In genomic region chr6:53924277-53924676, GRCh38 we compare ENCODE assay signal across 23 cellular contexts.
DNase-seq lines count a peak whose midpoint lies in the region; ATAC-seq and TF ChIP-seq lines count a peak whose summit lies in the region.
"Had no signal": no experiment of that assay in that cellular context is flagged by ENCODE, and none has a peak within 500 bp of the region (broad histone marks: within the 10 kb centered on the region; RNA-seq: fewer than 3 reads in every experiment).

No MANE protein-coding gene starts in this region.

- intact Hi-C loops in uterus (cut with DNase I; ENCODE audit: low total_unique reads) = no loop called here

- H3K36me3 ChIP-seq in uterus = no peaks in the 10 kb centered on the region
- H3K36me3 ChIP-seq: BE2C had no signal

- no peak overlapping the region for H3K4me3 ChIP-seq in uterus
- H3K4me3 ChIP-seq: GM23338, sigmoid colon, suprapubic skin had no signal

- TF ChIP-seq POLR2A in uterus (IDR thresholded peaks at IDR 0.05) = no peak

- H3K9me3 ChIP-seq in uterus = no peaks in the 10 kb centered on the region
- H3K9me3 ChIP-seq: BE2C, sigmoid colon, suprapubic skin had no signal

- H3K4me3 Mint-ChIP-seq in activated T-cell treated with anti-CD3 and anti-CD28 coated beads, Interleukin-2, amount 50 U/mL, for 4 hours = no peak overlapping the region
- H3K4me3 Mint-ChIP-seq: activated naive CD8-positive, alpha-beta T cell treated with anti-CD3 and anti-CD28 coated beads, Interleukin-2, amount 50 U/mL, for 24 hours; brain; GM23338; natural killer cell treated with Interleukin-12 subunit alpha and Interleukin-12 subunit beta and Interleukin-15 and Interleukin-18, amount 100 ng/mL, for 72 hours; WTC11 had no signal

- H3K4me1 ChIP-seq in uterus = no peaks in the 10 kb centered on the region
- H3K4me1 ChIP-seq: BE2C had no signal

- no peaks in the 10 kb centered on the region for H3K9me3 Mint-ChIP-seq in activated T-cell treated with anti-CD3 and anti-CD28 coated beads, Interleukin-2, amount 50 U/mL, for 4 hours
- H3K9me3 Mint-ChIP-seq: activated naive CD8-positive, alpha-beta T cell treated with anti-CD3 and anti-CD28 coated beads, Interleukin-2, amount 50 U/mL, for 24 hours; natural killer cell treated with Interleukin-12 subunit alpha and Interleukin-12 subunit beta and Interleukin-15 and Interleukin-18, amount 100 ng/mL, for 72 hours had no signal

- H3K27me3 Mint-ChIP-seq in activated T-cell treated with anti-CD3 and anti-CD28 coated beads, Interleukin-2, amount 50 U/mL, for 4 hours (ENCODE audit: low read depth) = no peaks in the 10 kb centered on the region
- H3K27me3 Mint-ChIP-seq: activated naive CD8-positive, alpha-beta T cell treated with anti-CD3 and anti-CD28 coated beads, Interleukin-2, amount 50 U/mL, for 24 hours; brain; natural killer cell treated with Interleukin-12 subunit alpha and Interleukin-12 subunit beta and Interleukin-15 and Interleukin-18, amount 100 ng/mL, for 72 hours had no signal

- ATAC-seq in GM18498 (IDR thresholded peaks at IDR 0.05; ENCODE audit: unreplicated experiment) = peak; percentile 74
- ATAC-seq in GM19455 (IDR thresholded peaks at IDR 0.05; ENCODE audit: unreplicated experiment) = peak; percentile 90
- peak; percentile 95 for ATAC-seq in HG02938 (IDR thresholded peaks at IDR 0.05; ENCODE audit: unreplicated experiment)
- ATAC-seq in HG03571 (IDR thresholded peaks at IDR 0.05; ENCODE audit: unreplicated experiment) = peak; percentile 64
- no peak for ATAC-seq in activated T-cell treated with anti-CD3 and anti-CD28 coated beads, Interleukin-2, amount 50 U/mL, for 4 hours
- ATAC-seq in HG03025 (IDR thresholded peaks at IDR 0.05; ENCODE audit: low FRiP score, unreplicated experiment) = no peak
- ATAC-seq: activated naive CD8-positive, alpha-beta T cell treated with anti-CD3 and anti-CD28 coated beads, Interleukin-2, amount 50 U/mL, for 24 hours; GM23338; left cardiac atrium; natural killer cell treated with Interleukin-12 subunit alpha and Interleukin-12 subunit beta and Interleukin-15 and Interleukin-18, amount 100 ng/mL, for 72 hours; WTC11 had no signal

- DNase-seq in uterus (no peak), T-helper 2 cell (no peak)
- no peak for DNase-seq in activated T-cell treated with anti-CD3 and anti-CD28 coated beads, Interleukin-2, amount 50 U/mL, for 4 hours
- DNase-seq: activated CD4-positive, alpha-beta T cell treated with anti-CD3 and anti-CD28 coated beads, Interleukin-2, amount 50 U/mL, for 4 hours; activated effector memory CD4-positive, alpha-beta T cell treated with anti-CD3 and anti-CD28 coated beads, Interleukin-2, amount 50 U/mL, for 16 hours; activated naive CD8-positive, alpha-beta T cell treated with anti-CD3 and anti-CD28 coated beads, Interleukin-2, amount 50 U/mL, for 24 hours; BE2C; left cardiac atrium; mesenchymal stem cell; NCI-H1694 treated with DMSO at 0.1 percent for 48 hours; NCI-H82; sigmoid colon had no signal

- H3K36me3 Mint-ChIP-seq in activated T-cell treated with anti-CD3 and anti-CD28 coated beads, Interleukin-2, amount 50 U/mL, for 4 hours (ENCODE audit: insufficient read depth) = peaks cover 15% of the 10 kb centered on the region
- H3K36me3 Mint-ChIP-seq: natural killer cell treated with Interleukin-12 subunit alpha and Interleukin-12 subunit beta and Interleukin-15 and Interleukin-18, amount 100 ng/mL, for 72 hours had no signal

- no peaks in the 10 kb centered on the region for H3K27me3 ChIP-seq in uterus
- H3K27me3 ChIP-seq: BE2C, sigmoid colon, suprapubic skin had no signal

- TF ChIP-seq CTCF in uterus (IDR thresholded peaks at IDR 0.05) = no peak

- H3K4me1 Mint-ChIP-seq in activated T-cell treated with anti-CD3 and anti-CD28 coated beads, Interleukin-2, amount 50 U/mL, for 4 hours (ENCODE audit: low read depth) = no peaks in the 10 kb centered on the region
- H3K4me1 Mint-ChIP-seq: activated naive CD8-positive, alpha-beta T cell treated with anti-CD3 and anti-CD28 coated beads, Interleukin-2, amount 50 U/mL, for 24 hours had no signal

- no peak overlapping the region for H3K27ac ChIP-seq in uterus
- H3K27ac ChIP-seq: KMS-11, sigmoid colon had no signal

Comparison
In these comparisons a context has a peak if more than half of its experiments do, and no peak if none do; other contexts are left out.
1. ATAC-seq: peak in GM18498 (single experiment), GM19455 (single experiment), HG02938 (single experiment) and HG03571 (single experiment); none in activated T-cell treated with anti-CD3 and anti-CD28 coated beads, Interleukin-2, amount 50 U/mL, for 4 hours (0 of 2) and HG03025 (single experiment).